ENCODE assay signal across 1 cellular context in the genomic region with DNA sequence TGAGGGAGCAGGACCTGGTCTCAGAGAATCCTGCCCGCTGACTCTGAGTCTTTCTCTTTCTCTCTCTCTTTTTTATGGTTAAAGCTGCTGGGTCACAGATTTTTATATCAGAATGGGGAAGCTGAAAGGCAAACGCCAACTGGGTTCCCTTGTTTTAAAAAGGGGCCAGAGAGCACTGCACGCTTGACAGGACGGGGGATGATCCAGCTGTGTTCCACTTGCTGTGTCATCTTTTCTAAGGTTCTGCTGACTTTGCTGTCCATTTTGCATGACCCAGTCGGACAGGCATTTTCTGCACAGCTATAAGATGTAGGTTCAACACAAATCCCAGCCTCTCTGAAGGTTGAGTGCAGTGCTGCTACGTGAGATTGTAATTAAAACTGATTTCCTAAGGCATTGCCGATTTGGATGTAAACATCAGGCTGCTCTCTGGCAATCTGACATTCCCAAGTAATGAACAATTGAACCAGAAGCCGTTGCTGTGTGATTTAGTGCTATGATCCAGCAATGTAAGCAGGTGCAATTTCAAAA.
TF ChIP-seq lines count a peak whose summit lies in the region.

No MANE protein-coding gene starts in this region.

TF ChIP-seq in GM23338, 12 proteins besides CTCF, POLR2A, EP300 and RAD21:
- TF ChIP-seq, protein P1, sequence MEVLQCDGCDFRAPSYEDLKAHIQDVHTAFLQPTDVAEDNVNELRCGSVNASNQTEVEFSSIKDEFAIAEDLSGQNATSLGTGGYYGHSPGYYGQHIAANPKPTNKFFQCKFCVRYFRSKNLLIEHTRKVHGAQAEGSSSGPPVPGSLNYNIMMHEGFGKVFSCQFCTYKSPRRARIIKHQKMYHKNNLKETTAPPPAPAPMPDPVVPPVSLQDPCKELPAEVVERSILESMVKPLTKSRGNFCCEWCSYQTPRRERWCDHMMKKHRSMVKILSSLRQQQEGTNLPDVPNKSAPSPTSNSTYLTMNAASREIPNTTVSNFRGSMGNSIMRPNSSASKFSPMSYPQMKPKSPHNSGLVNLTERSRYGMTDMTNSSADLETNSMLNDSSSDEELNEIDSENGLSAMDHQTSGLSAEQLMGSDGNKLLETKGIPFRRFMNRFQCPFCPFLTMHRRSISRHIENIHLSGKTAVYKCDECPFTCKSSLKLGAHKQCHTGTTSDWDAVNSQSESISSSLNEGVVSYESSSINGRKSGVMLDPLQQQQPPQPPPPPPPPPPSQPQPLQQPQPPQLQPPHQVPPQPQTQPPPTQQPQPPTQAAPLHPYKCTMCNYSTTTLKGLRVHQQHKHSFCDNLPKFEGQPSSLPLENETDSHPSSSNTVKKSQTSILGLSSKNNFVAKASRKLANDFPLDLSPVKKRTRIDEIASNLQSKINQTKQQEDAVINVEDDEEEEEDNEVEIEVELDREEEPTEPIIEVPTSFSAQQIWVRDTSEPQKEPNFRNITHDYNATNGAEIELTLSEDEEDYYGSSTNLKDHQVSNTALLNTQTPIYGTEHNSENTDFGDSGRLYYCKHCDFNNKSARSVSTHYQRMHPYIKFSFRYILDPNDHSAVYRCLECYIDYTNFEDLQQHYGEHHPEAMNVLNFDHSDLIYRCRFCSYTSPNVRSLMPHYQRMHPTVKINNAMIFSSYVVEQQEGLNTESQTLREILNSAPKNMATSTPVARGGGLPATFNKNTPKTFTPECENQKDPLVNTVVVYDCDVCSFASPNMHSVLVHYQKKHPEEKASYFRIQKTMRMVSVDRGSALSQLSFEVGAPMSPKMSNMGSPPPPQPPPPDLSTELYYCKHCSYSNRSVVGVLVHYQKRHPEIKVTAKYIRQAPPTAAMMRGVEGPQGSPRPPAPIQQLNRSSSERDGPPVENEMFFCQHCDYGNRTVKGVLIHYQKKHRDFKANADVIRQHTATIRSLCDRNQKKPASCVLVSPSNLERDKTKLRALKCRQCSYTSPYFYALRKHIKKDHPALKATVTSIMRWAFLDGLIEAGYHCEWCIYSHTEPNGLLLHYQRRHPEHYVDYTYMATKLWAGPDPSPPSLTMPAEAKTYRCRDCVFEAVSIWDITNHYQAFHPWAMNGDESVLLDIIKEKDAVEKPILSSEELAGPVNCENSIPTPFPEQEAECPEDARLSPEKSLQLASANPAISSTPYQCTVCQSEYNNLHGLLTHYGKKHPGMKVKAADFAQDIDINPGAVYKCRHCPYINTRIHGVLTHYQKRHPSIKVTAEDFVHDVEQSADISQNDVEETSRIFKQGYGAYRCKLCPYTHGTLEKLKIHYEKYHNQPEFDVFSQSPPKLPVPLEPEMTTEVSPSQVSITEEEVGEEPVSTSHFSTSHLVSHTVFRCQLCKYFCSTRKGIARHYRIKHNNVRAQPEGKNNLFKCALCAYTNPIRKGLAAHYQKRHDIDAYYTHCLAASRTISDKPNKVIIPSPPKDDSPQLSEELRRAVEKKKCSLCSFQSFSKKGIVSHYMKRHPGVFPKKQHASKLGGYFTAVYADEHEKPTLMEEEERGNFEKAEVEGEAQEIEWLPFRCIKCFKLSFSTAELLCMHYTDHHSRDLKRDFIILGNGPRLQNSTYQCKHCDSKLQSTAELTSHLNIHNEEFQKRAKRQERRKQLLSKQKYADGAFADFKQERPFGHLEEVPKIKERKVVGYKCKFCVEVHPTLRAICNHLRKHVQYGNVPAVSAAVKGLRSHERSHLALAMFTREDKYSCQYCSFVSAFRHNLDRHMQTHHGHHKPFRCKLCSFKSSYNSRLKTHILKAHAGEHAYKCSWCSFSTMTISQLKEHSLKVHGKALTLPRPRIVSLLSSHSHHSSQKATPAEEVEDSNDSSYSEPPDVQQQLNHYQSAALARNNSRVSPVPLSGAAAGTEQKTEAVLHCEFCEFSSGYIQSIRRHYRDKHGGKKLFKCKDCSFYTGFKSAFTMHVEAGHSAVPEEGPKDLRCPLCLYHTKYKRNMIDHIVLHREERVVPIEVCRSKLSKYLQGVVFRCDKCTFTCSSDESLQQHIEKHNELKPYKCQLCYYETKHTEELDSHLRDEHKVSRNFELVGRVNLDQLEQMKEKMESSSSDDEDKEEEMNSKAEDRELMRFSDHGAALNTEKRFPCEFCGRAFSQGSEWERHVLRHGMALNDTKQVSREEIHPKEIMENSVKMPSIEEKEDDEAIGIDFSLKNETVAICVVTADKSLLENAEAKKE (CRISPR knock-in tag; IDR thresholded peaks at IDR 0.05) = no peak
- TF ChIP-seq JUNB (IDR thresholded peaks at IDR 0.05; ENCODE audit: unreplicated experiment) (no peak), EZH2phosphoT487 (IDR thresholded peaks at IDR 0.05; ENCODE audit: unreplicated experiment) (no peak), CREB1 (CRISPR knock-in tag; IDR thresholded peaks at IDR 0.05; ENCODE audit: low read depth) (no peak), NANOG (IDR thresholded peaks at IDR 0.05; ENCODE audit: borderline replicate concordance) (no peak), ZNF114 (CRISPR knock-in tag; IDR thresholded peaks at IDR 0.05) (no peak), STAT1 (IDR thresholded peaks at IDR 0.05; ENCODE audit: unreplicated experiment) (no peak), POLR2AphosphoS5 (IDR thresholded peaks at IDR 0.05; ENCODE audit: low read depth) (no peak), ZNF331 (CRISPR knock-in tag; IDR thresholded peaks at IDR 0.05; ENCODE audit: low read depth) (no peak), EZH2 (IDR thresholded peaks at IDR 0.05; ENCODE audit: low read depth, unreplicated experiment) (no peak)
- TF ChIP-seq, protein P2, sequence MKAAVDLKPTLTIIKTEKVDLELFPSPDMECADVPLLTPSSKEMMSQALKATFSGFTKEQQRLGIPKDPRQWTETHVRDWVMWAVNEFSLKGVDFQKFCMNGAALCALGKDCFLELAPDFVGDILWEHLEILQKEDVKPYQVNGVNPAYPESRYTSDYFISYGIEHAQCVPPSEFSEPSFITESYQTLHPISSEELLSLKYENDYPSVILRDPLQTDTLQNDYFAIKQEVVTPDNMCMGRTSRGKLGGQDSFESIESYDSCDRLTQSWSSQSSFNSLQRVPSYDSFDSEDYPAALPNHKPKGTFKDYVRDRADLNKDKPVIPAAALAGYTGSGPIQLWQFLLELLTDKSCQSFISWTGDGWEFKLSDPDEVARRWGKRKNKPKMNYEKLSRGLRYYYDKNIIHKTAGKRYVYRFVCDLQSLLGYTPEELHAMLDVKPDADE (IDR thresholded peaks at IDR 0.05) = no peak
- TF ChIP-seq, protein P3, sequence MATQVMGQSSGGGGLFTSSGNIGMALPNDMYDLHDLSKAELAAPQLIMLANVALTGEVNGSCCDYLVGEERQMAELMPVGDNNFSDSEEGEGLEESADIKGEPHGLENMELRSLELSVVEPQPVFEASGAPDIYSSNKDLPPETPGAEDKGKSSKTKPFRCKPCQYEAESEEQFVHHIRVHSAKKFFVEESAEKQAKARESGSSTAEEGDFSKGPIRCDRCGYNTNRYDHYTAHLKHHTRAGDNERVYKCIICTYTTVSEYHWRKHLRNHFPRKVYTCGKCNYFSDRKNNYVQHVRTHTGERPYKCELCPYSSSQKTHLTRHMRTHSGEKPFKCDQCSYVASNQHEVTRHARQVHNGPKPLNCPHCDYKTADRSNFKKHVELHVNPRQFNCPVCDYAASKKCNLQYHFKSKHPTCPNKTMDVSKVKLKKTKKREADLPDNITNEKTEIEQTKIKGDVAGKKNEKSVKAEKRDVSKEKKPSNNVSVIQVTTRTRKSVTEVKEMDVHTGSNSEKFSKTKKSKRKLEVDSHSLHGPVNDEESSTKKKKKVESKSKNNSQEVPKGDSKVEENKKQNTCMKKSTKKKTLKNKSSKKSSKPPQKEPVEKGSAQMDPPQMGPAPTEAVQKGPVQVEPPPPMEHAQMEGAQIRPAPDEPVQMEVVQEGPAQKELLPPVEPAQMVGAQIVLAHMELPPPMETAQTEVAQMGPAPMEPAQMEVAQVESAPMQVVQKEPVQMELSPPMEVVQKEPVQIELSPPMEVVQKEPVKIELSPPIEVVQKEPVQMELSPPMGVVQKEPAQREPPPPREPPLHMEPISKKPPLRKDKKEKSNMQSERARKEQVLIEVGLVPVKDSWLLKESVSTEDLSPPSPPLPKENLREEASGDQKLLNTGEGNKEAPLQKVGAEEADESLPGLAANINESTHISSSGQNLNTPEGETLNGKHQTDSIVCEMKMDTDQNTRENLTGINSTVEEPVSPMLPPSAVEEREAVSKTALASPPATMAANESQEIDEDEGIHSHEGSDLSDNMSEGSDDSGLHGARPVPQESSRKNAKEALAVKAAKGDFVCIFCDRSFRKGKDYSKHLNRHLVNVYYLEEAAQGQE (IDR thresholded peaks at IDR 0.05; ENCODE audit: unreplicated experiment) = no peak
